ENCODE assay signal across 1 cellular context in genomic region chr10:63467833-63468232, GRCh38.
TF ChIP-seq lines count a peak whose summit lies in the region.

No MANE protein-coding gene starts in this region.

TF ChIP-seq in WTC11, 78 proteins besides CTCF, POLR2A, EP300 and RAD21 (continued from another document):
- TF ChIP-seq CDX4 (CRISPR knock-in tag; IDR thresholded peaks at IDR 0.05; ENCODE audit: borderline replicate concordance), result no peak
- no peak for TF ChIP-seq RELA (CRISPR knock-in tag; IDR thresholded peaks at IDR 0.05; ENCODE audit: borderline replicate concordance)
- no peak for TF ChIP-seq AFF4 (CRISPR knock-in tag; IDR thresholded peaks at IDR 0.05; ENCODE audit: borderline replicate concordance)
- no peak for TF ChIP-seq MLX (CRISPR knock-in tag; IDR thresholded peaks at IDR 0.05)
- TF ChIP-seq ZNF416 (CRISPR knock-in tag; IDR thresholded peaks at IDR 0.05), result no peak
- TF ChIP-seq TEAD4 (CRISPR knock-in tag; IDR thresholded peaks at IDR 0.05), result no peak
- no peak for TF ChIP-seq SMAD3 (CRISPR knock-in tag; IDR thresholded peaks at IDR 0.05; ENCODE audit: borderline replicate concordance)
- no peak for TF ChIP-seq SOX15 (CRISPR knock-in tag; IDR thresholded peaks at IDR 0.05)
- TF ChIP-seq HMGXB4 (CRISPR knock-in tag; IDR thresholded peaks at IDR 0.05), result no peak
- TF ChIP-seq ZNF512 (CRISPR knock-in tag; IDR thresholded peaks at IDR 0.05; ENCODE audit: borderline replicate concordance), result no peak
TF ChIP-seq in WTC11: peak in this region for 0.
